ENCODE assay signal across 10 cellular contexts in genomic region chr21:39137248-39138186, GRCh38. TPM values are rescaled to one million over a fixed set of nuclear protein-coding genes. Genes with fewer than 3 reads are reported as not detected.
DNase-seq lines count a peak whose midpoint lies in the region; ATAC-seq and TF ChIP-seq lines count a peak whose summit lies in the region.
"Had no signal": no experiment of that assay in that cellular context is flagged by ENCODE, and none has a peak within 500 bp of the region (broad histone marks: within the 10 kb centered on the region; RNA-seq: fewer than 3 reads in every experiment).

No MANE protein-coding gene starts in this region.

- H3K79me2 ChIP-seq in PC-3 (ENCODE audit: low read length) = no peaks in the 10 kb centered on the region
- no peaks in the 10 kb centered on the region for H3K79me2 ChIP-seq in mesendoderm (ENCODE audit: control insufficient read depth, insufficient read depth, low read length)

- TF ChIP-seq CTCF in PC-3 (conservative IDR thresholded peaks at IDR 0.05; ENCODE audit: low read depth, low read length) = no peak
- TF ChIP-seq CTCF in endodermal cell (conservative IDR thresholded peaks at IDR 0.05) = peak; percentile 50
- TF ChIP-seq CTCF in CD8-positive, alpha-beta T cell (IDR thresholded peaks at IDR 0.05) = no peak

- H3K9ac ChIP-seq in PC-3 (ENCODE audit: low read length) = no peak overlapping the region
- H3K9ac ChIP-seq in endodermal cell (ENCODE audit: extremely low read depth, low read length, poor library complexity, severe bottlenecking) = no peak overlapping the region
- H3K9ac ChIP-seq in mesendoderm (ENCODE audit: low read length) = no peak overlapping the region

- H3K27ac Mint-ChIP-seq in endodermal cell = peak overlapping the region; percentile 83
- no peak overlapping the region for H3K27ac Mint-ChIP-seq in CD8-positive, alpha-beta T cell
- H3K27ac Mint-ChIP-seq: activated T-cell treated with anti-CD3 and anti-CD28 coated beads, Interleukin-2, amount 50 U/mL, for 24 hours had no signal

- no peak overlapping the region for H4K8ac ChIP-seq in mesendoderm (ENCODE audit: low read depth, low read length)

- WGBS in endodermal cell (ENCODE audit: insufficient coverage in 1 of 2, insufficient read length in 1 of 2), 2 experiments = 72 to 85% methylated on average over 4 to 14 of the region's 14 CpGs
- no CpG with 5 or more reads among the region's 14 CpGs for WGBS in mesendoderm (ENCODE audit: extremely low coverage, insufficient coverage, low lambda C conversion rate)

- H3K4me3 Mint-ChIP-seq in endodermal cell = no peak overlapping the region
- no peak overlapping the region for H3K4me3 Mint-ChIP-seq in CD8-positive, alpha-beta T cell
- H3K4me3 Mint-ChIP-seq: activated T-cell treated with anti-CD3 and anti-CD28 coated beads, Interleukin-2, amount 50 U/mL, for 24 hours had no signal

- no peaks in the 10 kb centered on the region for H4K20me1 ChIP-seq in PC-3 (ENCODE audit: low read length)

- H3K27me3 ChIP-seq in PC-3 (ENCODE audit: low read length) (no peaks in the 10 kb centered on the region), endodermal cell (ENCODE audit: control insufficient read depth, insufficient read depth, low read length, poor library complexity, severe bottlenecking) (no peaks in the 10 kb centered on the region), mesendoderm (ENCODE audit: insufficient read depth, low read length, poor library complexity) (no peaks in the 10 kb centered on the region)
- no peaks in the 10 kb centered on the region for H3K27me3 ChIP-seq in CD8-positive, alpha-beta T cell (ENCODE audit: insufficient read depth, low read length)
- H3K27me3 ChIP-seq: gastrocnemius medialis had no signal

- POLR2A ChIA-PET in PC-3 (lab: Charles Lee; ENCODE audit: unreplicated experiment) = no interaction called here
- POLR2A ChIA-PET in CD8-positive, alpha-beta T cell (lab: Charles Lee) = no interaction called here

- no peak overlapping the region for H4K5ac ChIP-seq in mesendoderm (ENCODE audit: low read length)

- no peaks in the 10 kb centered on the region for H3K27me3 Mint-ChIP-seq in endodermal cell (ENCODE audit: insufficient read depth)
- peaks cover 3% of the 10 kb centered on the region for H3K27me3 Mint-ChIP-seq in CD8-positive, alpha-beta T cell (ENCODE audit: low read depth)

- H3K9me3 ChIP-seq in PC-3 (ENCODE audit: low read length) (no peaks in the 10 kb centered on the region), endodermal cell (ENCODE audit: control insufficient read depth, low read length) (peaks cover 6% of the 10 kb centered on the region)
- H3K9me3 ChIP-seq in CD8-positive, alpha-beta T cell (ENCODE audit: low read length) = no peaks in the 10 kb centered on the region
- H3K9me3 ChIP-seq: gastrocnemius medialis had no signal

- no peak overlapping the region for H2BK15ac ChIP-seq in mesendoderm (replicated peaks; ENCODE audit: low read depth)

- peaks cover 15% of the 10 kb centered on the region for H3K4me1 Mint-ChIP-seq in endodermal cell
- H3K4me1 Mint-ChIP-seq in CD8-positive, alpha-beta T cell (ENCODE audit: low read depth) = no peaks in the 10 kb centered on the region

- H3F3A ChIP-seq in PC-3 (ENCODE audit: low read length, unreplicated experiment) = no peaks in the 10 kb centered on the region

- H3K36me3 ChIP-seq in PC-3 (ENCODE audit: low read depth, low read length) (no peaks in the 10 kb centered on the region), endodermal cell (ENCODE audit: control insufficient read depth, insufficient read depth, low read length) (no peaks in the 10 kb centered on the region), mesendoderm (ENCODE audit: control insufficient read depth, insufficient read depth, low read length) (no peaks in the 10 kb centered on the region)
- H3K36me3 ChIP-seq in CD8-positive, alpha-beta T cell (ENCODE audit: insufficient read depth, low read length) = no peaks in the 10 kb centered on the region
- H3K36me3 ChIP-seq: gastrocnemius medialis had no signal

- peak overlapping the region; percentile 3 for H2BK5ac ChIP-seq in mesendoderm (ENCODE audit: low read length)

- DNase-seq in ELF-1 (ENCODE audit: low read depth, low spot score) (peak; percentile 93), PC-3 (peak; percentile 35), endodermal cell (peak; percentile 82), mesendoderm (peak; percentile 90)
- no peak for DNase-seq in CD8-positive, alpha-beta T cell
- DNase-seq: activated T-cell treated with anti-CD3 and anti-CD28 coated beads, Interleukin-2, amount 50 U/mL, for 24 hours; gastrocnemius medialis had no signal

- no peak overlapping the region for H3K23ac ChIP-seq in mesendoderm (ENCODE audit: low read length)

- H2BK120ac ChIP-seq in mesendoderm (ENCODE audit: low read depth, low read length) = no peak overlapping the region

- no peaks in the 10 kb centered on the region for H3K36me3 Mint-ChIP-seq in endodermal cell (ENCODE audit: low read depth)
- no peaks in the 10 kb centered on the region for H3K36me3 Mint-ChIP-seq in CD8-positive, alpha-beta T cell

- H3K56ac ChIP-seq in mesendoderm (ENCODE audit: low read length) = peak overlapping the region; percentile 45

- H3K27ac ChIP-seq in PC-3 (ENCODE audit: low read length) = peak overlapping the region; percentile 15; the same call in 1 of the 2 replicates
- no peak overlapping the region for H3K27ac ChIP-seq in endodermal cell (ENCODE audit: low read depth, low read length)
- H3K27ac ChIP-seq in mesendoderm (ENCODE audit: low read depth, low read length) = peak overlapping the region; percentile 1
- no peak overlapping the region for H3K27ac ChIP-seq in CD8-positive, alpha-beta T cell (ENCODE audit: low read depth, low read length)
- H3K27ac ChIP-seq: gastrocnemius medialis had no signal

- CTCF ChIA-PET in PC-3 (lab: Charles Lee) = interaction anchor here (0.6 to 1.2 kb wide), 9 partner anchors 17 to 1425 kb away, joined by 3 to 13 read pairs (median 3); no protein-coding TSS in a partner anchor
- CTCF ChIA-PET in CD8-positive, alpha-beta T cell (lab: Charles Lee) = interaction anchor here (0.8 to 2.5 kb wide), 4 partner anchors 10 to 410 kb away, joined by 3 to 27 read pairs (median 5); no protein-coding TSS in a partner anchor

- H2AFZ ChIP-seq in PC-3 (ENCODE audit: low read length) = no peak overlapping the region

- H3K9me2 ChIP-seq in PC-3 (replicated peaks; ENCODE audit: low read length) = no peaks in the 10 kb centered on the region

- no peaks in the 10 kb centered on the region for H3K79me1 ChIP-seq in mesendoderm (ENCODE audit: low read length)

- H3K4me2 ChIP-seq in PC-3 (ENCODE audit: low read length) = 0 out of 2 replicates have a peak overlapping the region, but pooled peaks have one; percentile 1
- H3K4me2 ChIP-seq in mesendoderm (ENCODE audit: low read length) = no peak overlapping the region

- H2AK5ac ChIP-seq in mesendoderm (ENCODE audit: low read length) = no peak overlapping the region

- BruUV-seq in PC-3 (replicated peaks; lab: Mats Ljungman, UMichigan) = no TSS peak

- ATAC-seq in PC-3 (0 out of 2 replicates have a peak, but pooled peaks have one; percentile 14), GM19035 (IDR thresholded peaks at IDR 0.05; ENCODE audit: unreplicated experiment) (no peak), GM21526 (IDR thresholded peaks at IDR 0.05; ENCODE audit: low FRiP score, unreplicated experiment) (no peak), GM19351 (IDR thresholded peaks at IDR 0.05; ENCODE audit: unreplicated experiment) (no peak)
- no peak for ATAC-seq in CD8-positive, alpha-beta T cell

- intact Hi-C loops in PC-3 (cut with micrococcal nuclease) = loop anchor here (1.0 to 5.0 kb wide), 4 partner anchors 403 to 632 kb away; no protein-coding TSS in a partner anchor
- intact Hi-C loops in CD8-positive, alpha-beta T cell (cut with DNase I, micrococcal nuclease) = loop anchor here (1.0 to 5.0 kb wide), 3 partner anchors 403 to 633 kb away; no protein-coding TSS in a partner anchor

- no peak overlapping the region for H3K4ac ChIP-seq in mesendoderm (ENCODE audit: low read depth, low read length)

- no peaks in the 10 kb centered on the region for H3K9me3 Mint-ChIP-seq in endodermal cell
- H3K9me3 Mint-ChIP-seq in CD8-positive, alpha-beta T cell = no peaks in the 10 kb centered on the region
- H3K9me3 Mint-ChIP-seq: activated T-cell treated with anti-CD3 and anti-CD28 coated beads, Interleukin-2, amount 50 U/mL, for 24 hours had no signal

- H3K4me1 ChIP-seq in PC-3 (ENCODE audit: insufficient read depth, low read length) (peaks cover 17% of the 10 kb centered on the region), endodermal cell (ENCODE audit: control insufficient read depth, insufficient read depth, low read length) (no peaks in the 10 kb centered on the region), mesendoderm (ENCODE audit: control insufficient read depth, low read depth, low read length) (no peaks in the 10 kb centered on the region)
- H3K4me1 ChIP-seq in CD8-positive, alpha-beta T cell (ENCODE audit: insufficient read depth, low read length) = no peaks in the 10 kb centered on the region
- H3K4me1 ChIP-seq: gastrocnemius medialis had no signal

- H3K4me3 ChIP-seq in PC-3 (ENCODE audit: low read length) = no peak overlapping the region
- H3K4me3 ChIP-seq in endodermal cell (ENCODE audit: low read length) = no peak overlapping the region
- no peak overlapping the region for H3K4me3 ChIP-seq in mesendoderm (ENCODE audit: low read length)
- no peak overlapping the region for H3K4me3 ChIP-seq in CD8-positive, alpha-beta T cell (ENCODE audit: low read depth, low read length)
- H3K4me3 ChIP-seq: gastrocnemius medialis had no signal

- H3K18ac ChIP-seq in mesendoderm (ENCODE audit: low read length) = peak overlapping the region; percentile 46

RNA-seq across cellular contexts. Expression of gene PSMG1, which starts 45.7 kb away (rescaled TPM):
- total RNA-seq in PC-3 (2014; rRNA removed) (110 and 113 TPM in 2 replicates), endodermal cell (10 to 100 TPM; 47.3 to 52.6 TPM)
- polyA plus RNA-seq in endodermal cell (2013, experiment 1 of 2) = 60.5 TPM
- 51.5 TPM for polyA plus RNA-seq in endodermal cell (2013, experiment 2 of 2)
- 131 TPM for polyA plus RNA-seq in mesendoderm (2013, experiment 1 of 2)
- 129 TPM for polyA plus RNA-seq in mesendoderm (2013, experiment 2 of 2)
- 1 to 10 TPM; 4.7 to 6.8 TPM for total RNA-seq in CD8-positive, alpha-beta T cell

Comparison
In these comparisons a context has a peak if more than half of its experiments do, and no peak if none do; other contexts are left out.
1. DNase-seq: peak in ELF-1 (single experiment), PC-3 (single experiment), endodermal cell (single experiment) and mesendoderm (single experiment); none in CD8-positive, alpha-beta T cell (0 of 7).
2. H3K27ac ChIP-seq: peak in PC-3 (single experiment) and mesendoderm (single experiment); none in endodermal cell (single experiment) and CD8-positive, alpha-beta T cell (single experiment).
3. RNA of gene PSMG1, which starts 45.7 kb away (total RNA-seq): 110 to 113 TPM in PC-3 and 47.3 to 52.6 TPM in endodermal cell; 4.7 to 6.8 TPM in CD8-positive, alpha-beta T cell; every median in the first group is over 4 times any median in the second.